ENCODE assay signal across 10 cellular contexts in genomic region chr19:58009301-58009665, GRCh38. TPM values are rescaled to one million over a fixed set of nuclear protein-coding genes. Genes with fewer than 3 reads are reported as not detected.
DNase-seq lines count a peak whose midpoint lies in the region; ATAC-seq and TF ChIP-seq lines count a peak whose summit lies in the region.
"Had no signal": no experiment of that assay in that cellular context is flagged by ENCODE, and none has a peak within 500 bp of the region (broad histone marks: within the 10 kb centered on the region; RNA-seq: fewer than 3 reads in every experiment).

No MANE protein-coding gene starts in this region.

- H3F3A ChIP-seq in PC-9 (ENCODE audit: insufficient read depth, low read depth) = no peaks in the 10 kb centered on the region

- H3K9me3 ChIP-seq in mucosa of rectum (ENCODE audit: control insufficient read depth in 2 of 2, low read length in 2 of 2) = peaks cover 3 to 12% of the 10 kb centered on the region in 2 donors
- H3K9me3 ChIP-seq in PC-9 (ENCODE audit: insufficient read depth, low read depth) = peaks cover 20% of the 10 kb centered on the region; the same call in 1 of the 2 replicates

- H2AFZ ChIP-seq in ACC112 (ENCODE audit: low read length, unreplicated experiment) (peak overlapping the region; percentile 25), PC-9 (no peak overlapping the region)

- no peak overlapping the region for H3K27ac ChIP-seq in ACC112 (ENCODE audit: low read depth, low read length)
- peak overlapping the region; percentile 47 for H3K27ac ChIP-seq in cingulate gyrus (ENCODE audit: low read depth, low read length)
- H3K27ac ChIP-seq in mucosa of rectum (ENCODE audit: low read depth in 2 of 2, low read length in 2 of 2) = peak overlapping the region in 1 of 2 donors; percentile 43
- no peak overlapping the region for H3K27ac ChIP-seq in PC-9

- H4K20me1 ChIP-seq in PC-9 (ENCODE audit: insufficient read depth) = no peaks in the 10 kb centered on the region

- H3K27me3 ChIP-seq in ACC112 (ENCODE audit: insufficient read depth, low read length) = no peaks in the 10 kb centered on the region
- H3K27me3 ChIP-seq in mucosa of rectum (ENCODE audit: control insufficient read depth in 2 of 2, insufficient read depth in 2 of 2, low read length in 2 of 2) = no peaks in the 10 kb centered on the region
- H3K27me3 ChIP-seq in PC-9 (ENCODE audit: insufficient read depth, low read depth) = peaks cover 8% of the 10 kb centered on the region; the same call in 1 of the 2 replicates

- H3K79me2 ChIP-seq in ACC112 (ENCODE audit: control insufficient read depth, insufficient read depth, low read length, unreplicated experiment) (peaks cover 3% of the 10 kb centered on the region), PC-9 (ENCODE audit: low read depth) (no peaks in the 10 kb centered on the region)

- H3K4me3 ChIP-seq in ACC112 (ENCODE audit: low read depth, low read length) (peak overlapping the region; percentile 29), mucosa of rectum (ENCODE audit: low read length in 2 of 2) (peak overlapping the region; percentile 72 to 75), PC-9 (no peak overlapping the region)

- intact Hi-C loops in PC-9 (cut with micrococcal nuclease; ENCODE audit: unreplicated experiment) = no loop called here

- H3K4me2 ChIP-seq in PC-9 = no peak overlapping the region

- ATAC-seq in HG03066 (IDR thresholded peaks at IDR 0.05; ENCODE audit: low read depth, unreplicated experiment) (peak; percentile 13), omental fat pad (ENCODE audit: low FRiP score) (no peak)

- no TSS peak for BruUV-seq in PC-9 (replicated peaks; lab: Mats Ljungman, UMichigan)

- TF ChIP-seq CTCF in omental fat pad (IDR thresholded peaks at IDR 0.05) (no peak), PC-9 (conservative IDR thresholded peaks at IDR 0.05) (no peak)

- POLR2A ChIA-PET in PC-9 (lab: Charles Lee; ENCODE audit: unreplicated experiment) = no interaction called here

- no peaks in the 10 kb centered on the region for H3K9me2 ChIP-seq in PC-9 (ENCODE audit: insufficient read depth)

- peak overlapping the region in 1 of 2 donors; percentile 51 for H3K9ac ChIP-seq in mucosa of rectum (ENCODE audit: low read depth in 1 of 2, low read length in 2 of 2)

- peaks cover 32% of the 10 kb centered on the region for H3K36me3 ChIP-seq in ACC112 (ENCODE audit: insufficient read depth, low read length)
- peaks cover 5 to 9% of the 10 kb centered on the region in 2 donors for H3K36me3 ChIP-seq in mucosa of rectum (ENCODE audit: control insufficient read depth in 2 of 2, insufficient read depth in 2 of 2, low read length in 2 of 2)
- no peaks in the 10 kb centered on the region for H3K36me3 ChIP-seq in PC-9 (ENCODE audit: low read depth)

- DNase-seq in NCI-H69 (lab: John Stamatoyannopoulos, UW) (no peak), NCI-H774 (lab: John Stamatoyannopoulos, UW) (no peak), omental fat pad (ENCODE audit: low spot score) (no peak), PC-9 (no peak)
- DNase-seq: DMS53 had no signal

- H3K4me1 ChIP-seq in ACC112 (ENCODE audit: control insufficient read depth, insufficient read depth, low read length, unreplicated experiment) (no peaks in the 10 kb centered on the region), mucosa of rectum (ENCODE audit: control insufficient read depth in 2 of 2, insufficient read depth in 2 of 2, low read length in 2 of 2) (peaks cover 0 to 6% of the 10 kb centered on the region in 2 donors), PC-9 (replicated peaks; ENCODE audit: insufficient read depth) (no peaks in the 10 kb centered on the region)

- CTCF ChIA-PET in PC-9 (lab: Charles Lee) = no interaction called here

RNA-seq across cellular contexts. Expression of gene ZNF606, which starts 6.7 kb away (rescaled TPM):
- total RNA-seq in omental fat pad (10 to 100 TPM in 1 of 4 donors, 1 to 10 TPM in 3; 7.9 to 37.4 (median 8.5) TPM), PC-9 (2021) (16.3 and 21.6 TPM in 2 replicates)

RNA-seq across cellular contexts. Expression of gene ZSCAN1, which starts 24.5 kb away (rescaled TPM):
- total RNA-seq in omental fat pad (not detected), PC-9 (2021) (not detected in 2 replicates)
- total RNA-seq: RPMI7951 had no signal

RNA-seq across cellular contexts. Expression of gene C19orf18, which starts 34.9 kb away (rescaled TPM):
- total RNA-seq in omental fat pad (1 to 10 TPM in 1 of 4 donors, under 1 TPM in 2, not detected in 1; 0.46 to 1.5 (median 0.96) TPM), PC-9 (2021) (not detected in 2 replicates)
- total RNA-seq: RPMI7951 had no signal

RNA-seq across cellular contexts. Expression of gene ZNF135, which starts 49.8 kb away (rescaled TPM):
- total RNA-seq in omental fat pad (10 to 100 TPM in 1 of 4 donors, 1 to 10 TPM in 3; 1.2 to 10.9 (median 4.3) TPM), PC-9 (2021) (0.15 TPM in 1 of 2 replicates, not detected in the other)
